ENCODE assay signal across 8 cellular contexts in genomic region chr19:12793290-12794195, GRCh38. TPM values are rescaled to one million over a fixed set of nuclear protein-coding genes. Genes with fewer than 3 reads are reported as not detected.
A peak's percentile ranks its signal among the peaks of the same experiment; 100 is the strongest.
DNase-seq lines count a peak whose midpoint lies in the region; ATAC-seq and TF ChIP-seq lines count a peak whose summit lies in the region.

No MANE protein-coding gene starts in this region.

- H3K4me3 Mint-ChIP-seq in endodermal cell (peak overlapping the region; percentile 74), mesothelial cell of epicardium (peak overlapping the region; percentile 93)

- peak overlapping the region; percentile 86 for H3K4me3 ChIP-seq in endodermal cell (ENCODE audit: low read length)

- H3K27me3 Mint-ChIP-seq in endodermal cell (ENCODE audit: insufficient read depth): peaks cover 9% of the 10 kb centered on the region
- H3K27me3 Mint-ChIP-seq in mesothelial cell of epicardium (ENCODE audit: low read depth): no peaks in the 10 kb centered on the region

- H3K9ac ChIP-seq in endodermal cell (ENCODE audit: extremely low read depth, low read length, poor library complexity, severe bottlenecking): peak overlapping the region; percentile 89

- no peaks in the 10 kb centered on the region for H3K9me3 Mint-ChIP-seq in endodermal cell
- H3K9me3 Mint-ChIP-seq in mesothelial cell of epicardium: no peaks in the 10 kb centered on the region

- H3K9me3 ChIP-seq in endodermal cell (ENCODE audit: control insufficient read depth, low read length): no peaks in the 10 kb centered on the region

- 1% methylated on average over 30 to 80 of the region's 81 CpGs for WGBS in endodermal cell (ENCODE audit: insufficient coverage in 1 of 2, insufficient read length in 1 of 2), 2 experiments

- H3K36me3 ChIP-seq in endodermal cell (ENCODE audit: control insufficient read depth, insufficient read depth, low read length): peaks cover 2% of the 10 kb centered on the region

- H3K27ac ChIP-seq in endodermal cell (ENCODE audit: low read depth, low read length): peak overlapping the region; percentile 38

- DNase-seq in AG09319 (ENCODE audit: extremely low read depth, low read depth) (peak; percentile 86), HS-5 (ENCODE audit: low read depth) (peak; percentile 79), NOMO-1 treated with dmso at 0.1 percent for 144 hours (lab: John Stamatoyannopoulos, UW; ENCODE audit: unreplicated experiment) (peak; percentile 68), endodermal cell (peak; percentile 96), mesothelial cell of epicardium (ENCODE audit: low spot score in 2 of 2, unreplicated experiment in 2 of 2) (peak; percentile 94 to 96)
- DNase-seq in activated CD8-positive, alpha-beta memory T cell treated with anti-CD3 and anti-CD28 coated beads, Interleukin-2, amount 50 U/mL, for 48 hours: peak; percentile 98
- peak; percentile 90 to 94 for DNase-seq in stimulated activated CD8-positive, alpha-beta memory T cell treated with anti-CD3 and anti-CD28 coated beads, Interleukin-15, amount 100 ng/mL, for 4 hours (ENCODE audit: low read depth in 2 of 2)

- H3K27ac Mint-ChIP-seq in endodermal cell (peak overlapping the region; percentile 91), mesothelial cell of epicardium (peak overlapping the region; percentile 99)

- H3K36me3 Mint-ChIP-seq in endodermal cell (ENCODE audit: low read depth) (peaks cover 6% of the 10 kb centered on the region), mesothelial cell of epicardium (peaks cover 2% of the 10 kb centered on the region)

- TF ChIP-seq CTCF in AG09319 (IDR thresholded peaks at IDR 0.05; ENCODE audit: low read depth, low read length): no peak
- no peak for TF ChIP-seq CTCF in endodermal cell (conservative IDR thresholded peaks at IDR 0.05)
- TF ChIP-seq CTCF in mesothelial cell of epicardium (IDR thresholded peaks at IDR 0.05; ENCODE audit: unreplicated experiment): no peak

- ATAC-seq in GM19025 (IDR thresholded peaks at IDR 0.05; ENCODE audit: low read depth, unreplicated experiment): peak; percentile 26

- H3K4me1 Mint-ChIP-seq in endodermal cell: peaks cover 30% of the 10 kb centered on the region
- H3K4me1 Mint-ChIP-seq in mesothelial cell of epicardium: peaks cover 33% of the 10 kb centered on the region

- H3K4me1 ChIP-seq in endodermal cell (ENCODE audit: control insufficient read depth, insufficient read depth, low read length): peaks cover 10% of the 10 kb centered on the region

- peaks cover 9% of the 10 kb centered on the region for H3K27me3 ChIP-seq in endodermal cell (ENCODE audit: control insufficient read depth, insufficient read depth, low read length, poor library complexity, severe bottlenecking)

RNA-seq across cellular contexts. Expression of gene JUNB, which starts 2.3 kb away (rescaled TPM):
- total RNA-seq in endodermal cell (1 to 10 TPM; 6.7 to 7.2 TPM), mesothelial cell of epicardium (160 to 169 TPM (median 164 TPM) in 3 replicates)
- 7.7 TPM for polyA plus RNA-seq in endodermal cell (2013, experiment 1 of 2)
- polyA plus RNA-seq in endodermal cell (2013, experiment 2 of 2): 9.9 TPM

RNA-seq across cellular contexts. Expression of gene PRDX2, which starts 8.1 kb away (rescaled TPM):
- total RNA-seq in endodermal cell: 100 to 1,000 TPM; 429 to 507 TPM
- 440 TPM for polyA plus RNA-seq in endodermal cell (2013, experiment 1 of 2)
- polyA plus RNA-seq in endodermal cell (2013, experiment 2 of 2): 394 TPM
- 361 to 381 TPM (median 380 TPM) in 3 replicates for total RNA-seq in mesothelial cell of epicardium

RNA-seq across cellular contexts. Expression of gene THSD8, which starts 8.3 kb away (rescaled TPM):
- 10 to 100 TPM; 34.4 to 57.4 TPM for total RNA-seq in endodermal cell
- polyA plus RNA-seq in endodermal cell (2013, experiment 1 of 2): 12.7 TPM
- 17.6 TPM for polyA plus RNA-seq in endodermal cell (2013, experiment 2 of 2)
- 8.4 to 11.4 TPM (median 8.8 TPM) in 3 replicates for total RNA-seq in mesothelial cell of epicardium

RNA-seq across cellular contexts. Expression of gene RNASEH2A, which starts 12.8 kb away (rescaled TPM):
- total RNA-seq in endodermal cell: 10 to 100 TPM; 51.0 to 97.1 TPM
- polyA plus RNA-seq in endodermal cell (2013, experiment 1 of 2): 68.6 TPM
- 58.0 TPM for polyA plus RNA-seq in endodermal cell (2013, experiment 2 of 2)
- total RNA-seq in mesothelial cell of epicardium: 17.5 to 22.7 TPM (median 19.8 TPM) in 3 replicates

RNA-seq across cellular contexts. Expression of gene HOOK2, which starts 18.2 kb away (rescaled TPM):
- total RNA-seq in endodermal cell (100 to 1,000 TPM in 1 of 2 donors, 10 to 100 TPM in 1; 82.1 to 103 TPM), mesothelial cell of epicardium (89.2 to 93.7 TPM (median 92.7 TPM) in 3 replicates)
- polyA plus RNA-seq in endodermal cell (2013, experiment 1 of 2): 28.9 TPM
- polyA plus RNA-seq in endodermal cell (2013, experiment 2 of 2): 23.8 TPM

Comparison
In these comparisons a context has a peak if more than half of its experiments do, and no peak if none do; other contexts are left out.
1. Peak in every context shown above with its lines: DNase-seq, ATAC-seq, H3K4me3 ChIP-seq and H3K27ac ChIP-seq.
2. RNA of gene JUNB, which starts 2.3 kb away (total RNA-seq): 160 to 169 TPM in mesothelial cell of epicardium; 6.7 to 7.2 TPM in endodermal cell; every median in the first group is over 10 times any median in the second.